ENCODE assay signal across 5 cellular contexts in genomic region chr1:154321609-154321934, GRCh38. TPM values are rescaled to one million over a fixed set of nuclear protein-coding genes. Genes with fewer than 3 reads are reported as not detected.
"Had no signal": no experiment of that assay in that cellular context is flagged by ENCODE, and none has a peak within 500 bp of the region (broad histone marks: within the 10 kb centered on the region; RNA-seq: fewer than 3 reads in every experiment).

No MANE protein-coding gene starts in this region.

RNA-seq across cellular contexts. Expression of gene AQP10, which starts 0.7 kb away (rescaled TPM):
- total RNA-seq: GM23248, H4, H7, HT-29, IMR-90 had no signal
- polyA plus RNA-seq: GM23248, IMR-90 had no signal
